Comparison of ENCODE assay signal across 10 cellular contexts in the genomic region with DNA sequence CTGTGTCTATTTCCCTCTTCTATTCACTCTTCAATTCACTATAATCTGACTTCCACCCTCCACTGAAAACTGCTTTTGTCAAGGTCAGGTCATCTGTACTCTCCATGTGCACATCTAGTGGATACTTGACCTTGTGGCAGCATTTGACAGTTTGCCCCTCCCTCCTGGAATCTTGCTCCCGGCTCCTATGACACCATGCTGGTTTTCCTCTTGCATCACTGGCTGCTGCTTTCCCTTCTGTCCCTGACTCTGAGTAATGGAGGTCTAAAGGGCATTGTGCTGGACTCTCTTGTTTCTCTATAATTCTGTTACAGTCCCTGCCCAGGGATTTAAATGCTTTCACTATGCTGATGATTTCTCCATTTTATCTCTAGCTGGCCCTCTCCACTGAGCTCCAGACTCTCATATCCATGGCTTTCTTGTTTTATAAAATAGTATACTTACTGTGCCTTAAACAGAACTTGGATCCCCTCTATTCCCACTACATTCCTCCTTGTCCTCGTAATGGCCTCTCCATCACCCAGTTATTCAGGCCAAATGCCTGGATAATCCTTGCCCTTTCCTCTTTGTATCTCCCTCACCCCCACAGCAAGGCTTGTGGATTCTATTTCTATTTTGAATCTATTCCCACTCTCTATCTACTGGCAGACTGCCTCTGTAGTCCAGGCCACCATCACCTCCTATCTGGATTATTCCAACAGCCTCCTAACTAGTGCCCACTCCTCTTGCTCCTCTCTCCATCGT. TPM values are rescaled to one million over a fixed set of nuclear protein-coding genes. Genes with fewer than 3 reads are reported as not detected.
A peak's percentile ranks its signal among the peaks of the same experiment; 100 is the strongest.
DNase-seq lines count a peak whose midpoint lies in the region; ATAC-seq and TF ChIP-seq lines count a peak whose summit lies in the region.
"Had no signal": no experiment of that assay in that cellular context is flagged by ENCODE, and none has a peak within 500 bp of the region (broad histone marks: within the 10 kb centered on the region; RNA-seq: fewer than 3 reads in every experiment).

No MANE protein-coding gene starts in this region.

- DNase-seq in AG08396 (ENCODE audit: low spot score) (peak; percentile 81), M059J (ENCODE audit: low read depth) (peak; percentile 85), esophagus muscularis mucosa (ENCODE audit: extremely low spot score) (no peak), mucosa of gallbladder (ENCODE audit: low spot score) (peak; percentile 62), superior temporal gyrus (ENCODE audit: extremely low spot score) (no peak)
- no peak for DNase-seq in activated naive CD4-positive, alpha-beta T cell treated with anti-CD3 and anti-CD28 coated beads, Interleukin-2, amount 50 U/mL, for 16 hours
- DNase-seq: activated B cell treated with CpG ODN at 0.5 μM for 24 hours; stimulated activated naive CD4-positive, alpha-beta T cell treated with Interleukin-2 at 50 U/mL for 16 hours had no signal

- TF ChIP-seq EP300 in esophagus muscularis mucosa (IDR thresholded peaks at IDR 0.05), result no peak

- peak overlapping the region; percentile 19 to 65 (median 31) for H3K27ac ChIP-seq in esophagus muscularis mucosa (replicated peaks in 1 of 4)

- no peak for TF ChIP-seq CTCF in esophagus muscularis mucosa (IDR thresholded peaks at IDR 0.05)

- peaks cover 11 to 15% (median 12%) of the 10 kb centered on the region in 4 donors for H3K4me1 ChIP-seq in esophagus muscularis mucosa

- no peak for TF ChIP-seq POLR2A in esophagus muscularis mucosa (IDR thresholded peaks at IDR 0.05; ENCODE audit: low read depth)

- H3K4me3 ChIP-seq in esophagus muscularis mucosa, result no peak overlapping the region

- intact Hi-C loops in esophagus muscularis mucosa (cut with DNase I), result no loop called here

- H3K36me3 ChIP-seq in esophagus muscularis mucosa, result peaks cover 0 to 28% (median 12%) of the 10 kb centered on the region in 4 donors

- H3K9me3 ChIP-seq in esophagus muscularis mucosa, result no peaks in the 10 kb centered on the region

- WGBS in esophagus muscularis mucosa, result 73% methylated on average over 3 of the region's 3 CpGs

- no peaks in the 10 kb centered on the region for H3K27me3 ChIP-seq in esophagus muscularis mucosa

- ATAC-seq in GM18517 (IDR thresholded peaks at IDR 0.05; ENCODE audit: unreplicated experiment) (no peak), GM21786 (IDR thresholded peaks at IDR 0.05; ENCODE audit: unreplicated experiment) (no peak)

RNA-seq across cellular contexts. Expression of gene PODN, which starts 36.8 kb away (rescaled TPM):
- not detected in 2 replicates for total RNA-seq in M059J (2014; rRNA removed; shearing (Covaris generic))
- total RNA-seq in esophagus muscularis mucosa (100 to 1,000 TPM in 3 of 4 donors, 10 to 100 TPM in 1; 78.6 to 150 (median 113) TPM), mucosa of gallbladder (250 TPM)
- total RNA-seq: activated B cell treated with CpG ODN at 0.5 μM for 24 hours had no signal

Comparison
In these comparisons a context has a peak if more than half of its experiments do, and no peak if none do; other contexts are left out.
1. DNase-seq: peak in AG08396 (single experiment), M059J (single experiment) and mucosa of gallbladder (single experiment); none in esophagus muscularis mucosa (single experiment), superior temporal gyrus (single experiment) and activated naive CD4-positive, alpha-beta T cell treated with anti-CD3 and anti-CD28 coated beads, Interleukin-2, amount 50 U/mL, for 16 hours (single experiment).
2. RNA of gene PODN, which starts 36.8 kb away (total RNA-seq): 250 TPM in mucosa of gallbladder (single experiment) and 78.6 to 150 TPM in esophagus muscularis mucosa; not detected in M059J; every median in the first group is over 10 times any median in the second.